ENCODE assay signal across 8 cellular contexts in the genomic region with DNA sequence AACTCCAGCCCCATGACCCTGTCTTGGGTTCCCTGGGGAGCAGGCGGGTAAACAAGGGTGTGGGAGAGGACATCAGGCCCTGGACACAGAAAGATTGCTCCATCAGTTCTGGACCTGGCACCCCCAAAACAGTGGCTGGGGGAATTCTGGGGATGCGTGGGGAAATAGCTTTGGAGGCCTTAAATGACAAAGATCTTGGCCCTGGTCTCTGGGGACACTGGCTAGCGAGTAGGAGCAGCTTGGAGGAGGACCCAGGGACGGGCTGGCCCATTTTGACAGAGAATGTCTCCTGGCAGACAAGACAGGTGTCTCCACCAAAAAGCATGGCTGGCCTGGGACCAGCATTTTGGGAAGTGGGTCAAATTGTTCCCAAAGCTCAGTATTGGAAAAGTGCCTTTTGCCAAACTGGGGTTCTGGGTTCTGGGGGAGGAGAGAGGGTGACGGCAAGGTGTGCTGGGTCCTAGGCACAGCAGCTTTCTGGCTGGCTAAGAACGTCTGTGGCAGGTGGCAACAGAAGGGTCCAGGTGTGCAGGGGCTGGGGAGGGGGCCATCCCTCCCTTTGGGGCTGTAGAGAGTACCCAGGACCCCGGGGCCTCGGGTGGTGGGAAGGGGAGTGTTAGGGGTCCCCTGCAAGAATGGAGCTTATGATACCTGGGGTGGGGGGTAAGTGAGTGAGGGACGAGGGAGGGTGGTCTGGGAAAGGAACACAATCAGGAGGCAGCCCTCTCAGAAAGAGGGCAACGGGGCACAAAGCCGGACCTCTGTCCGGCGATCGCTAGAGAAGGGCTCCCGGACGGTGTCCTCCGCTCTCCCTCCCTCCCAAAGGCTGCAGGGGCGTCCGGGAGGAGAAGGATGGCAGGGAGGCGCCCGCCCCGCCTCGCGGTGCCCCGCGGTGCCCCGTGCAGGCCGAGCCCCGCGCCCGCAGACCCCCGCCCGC. TPM values are rescaled to one million over a fixed set of nuclear protein-coding genes. Genes with fewer than 3 reads are reported as not detected.
DNase-seq lines count a peak whose midpoint lies in the region; ATAC-seq and TF ChIP-seq lines count a peak whose summit lies in the region.

No MANE protein-coding gene starts in this region.

- peak overlapping the region; percentile 18 for H3K4me3 ChIP-seq in GM08714 (ENCODE audit: low read length)
- H3K4me3 ChIP-seq in upper lobe of left lung = peak overlapping the region; percentile 55 to 86 (median 68)

- H3K4me1 ChIP-seq in upper lobe of left lung = peaks cover 40 to 61% (median 50%) of the 10 kb centered on the region in 4 donors

- DNase-seq in memory B cell (ENCODE audit: low spot score in 2 of 2) (peak; percentile 20 to 23), upper lobe of left lung (no peak), NCI-H510A treated with DMSO at 0.1 percent for 48 hours (lab: John Stamatoyannopoulos, UW) (no peak), globus pallidus (ENCODE audit: low spot score) (no peak), NCI-H2081 treated with DMSO at 0.1 percent for 48 hours (lab: John Stamatoyannopoulos, UW) (no peak)

- TF ChIP-seq CTCF in brain (conservative IDR thresholded peaks at IDR 0.05) (no peak), upper lobe of left lung (IDR thresholded peaks at IDR 0.05) (no peak)

- H3K27me3 ChIP-seq in upper lobe of left lung = no peaks in the 10 kb centered on the region

- H3K9me3 Mint-ChIP-seq in brain = peaks cover 0 to 2% (median 0%) of the 10 kb centered on the region in 5 experiments
- no peaks in the 10 kb centered on the region for H3K9me3 Mint-ChIP-seq in memory B cell

- H3K27me3 Mint-ChIP-seq in brain = peaks cover 4% of the 10 kb centered on the region
- H3K27me3 Mint-ChIP-seq in memory B cell = no peaks in the 10 kb centered on the region

- no peaks in the 10 kb centered on the region for H3K36me3 ChIP-seq in upper lobe of left lung

- H3K4me3 Mint-ChIP-seq in brain (peak overlapping the region; percentile 82 to 93 (median 90)), memory B cell (peak overlapping the region; percentile 93)

- peak overlapping the region; percentile 75 to 88 (median 82) for H3K27ac ChIP-seq in upper lobe of left lung

- peak; percentile 17 for ATAC-seq in HG03066 (IDR thresholded peaks at IDR 0.05; ENCODE audit: low read depth, unreplicated experiment)
- ATAC-seq in memory B cell (ENCODE audit: low read depth) = no peak
- ATAC-seq in upper lobe of left lung (ENCODE audit: low FRiP score in 2 of 2) = peak in 1 of 2 donors; percentile 9

- no peak for TF ChIP-seq EP300 in upper lobe of left lung (IDR thresholded peaks at IDR 0.05)

- WGBS in upper lobe of left lung, 2 donors = 15 to 24% methylated on average over 14 to 19 of the region's 33 CpGs

- TF ChIP-seq POLR2A in upper lobe of left lung (IDR thresholded peaks at IDR 0.05) = no peak

- H3K36me3 Mint-ChIP-seq in brain = no peaks in the 10 kb centered on the region
- peaks cover 9% of the 10 kb centered on the region for H3K36me3 Mint-ChIP-seq in memory B cell

- peaks cover 86% of the 10 kb centered on the region for H3K4me1 Mint-ChIP-seq in brain
- peaks cover 46% of the 10 kb centered on the region for H3K4me1 Mint-ChIP-seq in memory B cell

- H3K27ac Mint-ChIP-seq in brain (peak overlapping the region; percentile 81 to 96 (median 87)), memory B cell (peak overlapping the region; percentile 99)

- no peaks in the 10 kb centered on the region for H3K9me3 ChIP-seq in upper lobe of left lung

RNA-seq across cellular contexts. Expression of gene CYRIA, which starts 0.6 kb away (rescaled TPM):
- 5.7 TPM for polyA plus RNA-seq in brain (ENCODE audit: insufficient read depth, low read depth, low replicate concordance)
- total RNA-seq in upper lobe of left lung = 10 to 100 TPM; 14.9 to 23.5 (median 20.5) TPM

Comparison
In these comparisons a context has a peak if more than half of its experiments do, and no peak if none do; other contexts are left out.
1. DNase-seq: peak in memory B cell (2 of 2); none in upper lobe of left lung (0 of 2), NCI-H510A treated with DMSO at 0.1 percent for 48 hours (single experiment), globus pallidus (single experiment) and NCI-H2081 treated with DMSO at 0.1 percent for 48 hours (single experiment).